Comparison of ENCODE assay signal across 1 cellular context in the genomic region with DNA sequence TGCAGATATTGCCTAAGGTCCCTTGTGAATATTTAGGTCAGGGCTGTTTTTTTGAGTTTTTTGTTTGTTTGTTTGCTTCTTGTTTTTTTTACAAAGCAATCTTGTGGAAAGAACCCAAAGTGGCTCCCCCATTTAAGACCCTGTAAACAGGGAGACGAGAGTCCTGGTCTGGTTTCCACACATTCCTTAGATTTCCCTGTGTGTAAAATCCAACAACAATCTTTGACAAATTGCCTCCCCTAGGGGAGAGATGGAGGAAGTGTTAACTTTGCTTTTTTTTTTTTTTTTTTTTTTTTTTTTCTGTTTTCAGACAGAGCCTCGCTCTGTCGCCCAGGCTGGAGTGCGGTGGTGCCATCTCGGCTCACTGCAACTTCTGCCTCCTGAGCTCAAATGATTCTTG.
TF ChIP-seq lines count a peak whose summit lies in the region.

No MANE protein-coding gene starts in this region.

TF ChIP-seq in K562, 482 proteins besides CTCF, POLR2A, EP300 and RAD21:
- peak; percentile 65 for TF ChIP-seq ZNF384 (IDR thresholded peaks at IDR 0.05; ENCODE audit: low read depth, low read length)
